ENCODE assay signal across 8 cellular contexts in the genomic region with DNA sequence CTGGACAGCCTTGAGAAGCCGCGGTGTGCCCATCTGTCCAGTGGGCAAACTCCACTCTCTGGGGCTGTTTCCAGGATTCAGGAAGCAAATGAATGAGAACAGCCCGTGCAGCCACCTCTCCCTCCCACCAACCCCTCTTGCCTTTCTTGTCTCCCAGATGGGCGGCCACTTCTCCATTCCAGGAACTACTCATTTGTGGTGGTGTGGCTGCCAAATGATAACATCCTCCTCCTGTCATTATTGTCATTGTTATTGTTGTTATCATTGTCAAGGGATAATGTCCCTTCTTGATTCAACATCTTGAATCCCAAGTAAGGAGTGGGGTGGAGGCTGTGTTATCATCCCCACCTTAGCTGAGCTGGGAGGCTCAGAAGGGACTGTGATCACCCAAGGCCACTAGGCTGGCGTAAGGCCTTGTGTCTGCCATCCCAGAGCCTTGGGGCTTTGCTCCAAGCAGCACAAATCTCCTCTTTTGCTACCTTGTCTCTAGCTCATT. TPM values are rescaled to one million over a fixed set of nuclear protein-coding genes. Genes with fewer than 3 reads are reported as not detected.
DNase-seq lines count a peak whose midpoint lies in the region; TF ChIP-seq lines count a peak whose summit lies in the region.

No MANE protein-coding gene starts in this region.

- no peaks in the 10 kb centered on the region for H3K27me3 ChIP-seq in DOHH2 (ENCODE audit: control insufficient read depth, low read length)
- H3K27me3 ChIP-seq in OCI-LY3 (ENCODE audit: low read depth, low read length): no peaks in the 10 kb centered on the region
- no peaks in the 10 kb centered on the region for H3K27me3 ChIP-seq in duodenal mucosa (ENCODE audit: control insufficient read depth in 1 of 2, insufficient read depth in 2 of 2, low read length in 2 of 2)
- H3K27me3 ChIP-seq in neuronal stem cell (ENCODE audit: control insufficient read depth in 3 of 3, insufficient read depth in 3 of 3, low read depth in 1 of 3, low read length in 3 of 3): no peaks in the 10 kb centered on the region

- H3K9me2 ChIP-seq in DOHH2 (replicated peaks; ENCODE audit: control insufficient read depth, low read length): no peaks in the 10 kb centered on the region

- H3K4me1 ChIP-seq in DOHH2 (ENCODE audit: control insufficient read depth, low read length) (peaks cover 20% of the 10 kb centered on the region), OCI-LY3 (ENCODE audit: low read length) (peaks cover 11% of the 10 kb centered on the region), duodenal mucosa (ENCODE audit: control insufficient read depth in 1 of 2, insufficient read depth in 2 of 2, low read length in 2 of 2) (peaks cover 11 to 31% of the 10 kb centered on the region in 2 donors), neuronal stem cell (ENCODE audit: control insufficient read depth in 2 of 2, insufficient read depth in 1 of 2, low read depth in 1 of 2, low read length in 2 of 2) (peaks cover 7 to 14% of the 10 kb centered on the region in 2 donors)

- H2AK5ac ChIP-seq in neuronal stem cell (ENCODE audit: low read depth, low read length): no peak overlapping the region

- H4K8ac ChIP-seq in neuronal stem cell (ENCODE audit: low read depth, low read length): no peak overlapping the region

- no peak overlapping the region for H3K27ac ChIP-seq in DOHH2 (ENCODE audit: low read depth, low read length)
- no peak overlapping the region for H3K27ac ChIP-seq in OCI-LY3 (ENCODE audit: low read length)
- no peak overlapping the region for H3K27ac ChIP-seq in duodenal mucosa (ENCODE audit: low read depth, low read length)
- no peak overlapping the region for H3K27ac ChIP-seq in neuronal stem cell (replicated peaks; ENCODE audit: low read length)

- peak overlapping the region; percentile 81 for H3K4me3 ChIP-seq in DOHH2 (ENCODE audit: low read length)
- H3K4me3 ChIP-seq in OCI-LY3 (ENCODE audit: low read length): peak overlapping the region; percentile 82
- peak overlapping the region; percentile 96 for H3K4me3 ChIP-seq in duodenal mucosa (ENCODE audit: low read depth in 1 of 2, low read length in 2 of 2)
- H3K4me3 ChIP-seq in neuronal stem cell (ENCODE audit: low read length in 2 of 2): peak overlapping the region in 1 of 2 donors; percentile 98

- H2BK15ac ChIP-seq in neuronal stem cell (ENCODE audit: low read length): no peak overlapping the region

- no peak overlapping the region for H4K91ac ChIP-seq in neuronal stem cell (ENCODE audit: low read depth, low read length, poor library complexity)

- peaks cover 16% of the 10 kb centered on the region for H3K36me3 ChIP-seq in DOHH2 (ENCODE audit: control insufficient read depth, low read length)
- peaks cover 8% of the 10 kb centered on the region for H3K36me3 ChIP-seq in OCI-LY3 (replicated peaks; ENCODE audit: low read depth, low read length)
- H3K36me3 ChIP-seq in duodenal mucosa (ENCODE audit: control insufficient read depth in 1 of 2, insufficient read depth in 2 of 2, low read length in 2 of 2): peaks cover 5 to 18% of the 10 kb centered on the region in 2 donors
- H3K36me3 ChIP-seq in neuronal stem cell (replicated peaks in 1 of 2; ENCODE audit: control insufficient read depth in 2 of 2, insufficient read depth in 2 of 2, low read length in 2 of 2): peaks cover 0 to 24% of the 10 kb centered on the region in 2 donors

- no CpG with 5 or more reads among the region's 5 CpGs for WGBS in neuronal stem cell (ENCODE audit: extremely low coverage in 2 of 2, insufficient read length in 2 of 2, insufficient replicate concordance in 1 of 2), 2 donors

- H2AFZ ChIP-seq in OCI-LY3 (ENCODE audit: low read depth, low read length) (no peak overlapping the region), neuronal stem cell (ENCODE audit: low read length) (no peak overlapping the region)

- TF ChIP-seq CTCF in DOHH2 (IDR thresholded peaks at IDR 0.05; ENCODE audit: low read depth, low read length, poor library complexity, severe bottlenecking): no peak
- no peak for TF ChIP-seq CTCF in OCI-LY3 (IDR thresholded peaks at IDR 0.05; ENCODE audit: low read depth, low read length)

- peak overlapping the region; percentile 80 for H3K4me2 ChIP-seq in DOHH2 (ENCODE audit: low read length)
- peak overlapping the region; percentile 91 for H3K4me2 ChIP-seq in OCI-LY3 (ENCODE audit: low read length)
- H3K4me2 ChIP-seq in neuronal stem cell (ENCODE audit: insufficient read depth, low read length, poor library complexity, severe bottlenecking): peak overlapping the region; percentile 63

- H3K79me1 ChIP-seq in neuronal stem cell (ENCODE audit: low read depth, low read length): peaks cover 21% of the 10 kb centered on the region

- H2BK120ac ChIP-seq in neuronal stem cell (ENCODE audit: low read depth, low read length): no peak overlapping the region

- intact Hi-C loops in posterior cingulate gyrus (cut with DNase I): loop anchor here (5.0 to 10.0 kb wide), 2 partner anchors 115 to 143 kb away; a partner anchor contains a TSS

- no peaks in the 10 kb centered on the region for H3K9me3 ChIP-seq in DOHH2 (ENCODE audit: control insufficient read depth, insufficient read depth, low read length)
- H3K9me3 ChIP-seq in OCI-LY3 (ENCODE audit: insufficient read depth, low read length): no peaks in the 10 kb centered on the region
- no peaks in the 10 kb centered on the region for H3K9me3 ChIP-seq in duodenal mucosa (ENCODE audit: control insufficient read depth in 1 of 2, low read length in 2 of 2)
- H3K9me3 ChIP-seq in neuronal stem cell (replicated peaks in 1 of 2; ENCODE audit: control insufficient read depth in 2 of 2, insufficient read depth in 1 of 2, low read depth in 1 of 2, low read length in 2 of 2): no peaks in the 10 kb centered on the region

- no peak overlapping the region for H2BK5ac ChIP-seq in neuronal stem cell (ENCODE audit: low read length)

- H3K14ac ChIP-seq in neuronal stem cell (ENCODE audit: low read length): no peak overlapping the region

- no peak overlapping the region for H2BK12ac ChIP-seq in neuronal stem cell (ENCODE audit: low read length)

- no peak overlapping the region for H3K18ac ChIP-seq in neuronal stem cell (ENCODE audit: low read length)

- no peak overlapping the region for H3K23ac ChIP-seq in neuronal stem cell (ENCODE audit: low read depth, low read length, poor library complexity)

- H3K9ac ChIP-seq in OCI-LY3 (ENCODE audit: low read length) (peak overlapping the region; percentile 83), duodenal mucosa (ENCODE audit: low read depth in 1 of 2, low read length in 2 of 2) (peak overlapping the region; percentile 94 to 98), neuronal stem cell (ENCODE audit: low read depth, low read length, poor library complexity) (no peak overlapping the region)

- no peak overlapping the region for H3K4ac ChIP-seq in neuronal stem cell (ENCODE audit: low read length)

- H3K79me2 ChIP-seq in DOHH2 (ENCODE audit: control insufficient read depth, low read length) (peaks cover 65% of the 10 kb centered on the region), OCI-LY3 (ENCODE audit: low read length) (peaks cover 63% of the 10 kb centered on the region)

- no peaks in the 10 kb centered on the region for H3F3A ChIP-seq in DOHH2 (ENCODE audit: control insufficient read depth, insufficient read depth)

- peaks cover 17% of the 10 kb centered on the region for H4K20me1 ChIP-seq in DOHH2 (ENCODE audit: control insufficient read depth, insufficient read depth, low read depth, low read length)
- H4K20me1 ChIP-seq in OCI-LY3 (ENCODE audit: insufficient read depth, low read length): peaks cover 32% of the 10 kb centered on the region

- DNase-seq in neuronal stem cell (ENCODE audit: low spot score): no peak
- DNase-seq in NCI-H1930 (lab: John Stamatoyannopoulos, UW): no peak
- DNase-seq in posterior cingulate gyrus: no peak
- DNase-seq in AG20443 (ENCODE audit: low spot score): no peak
- DNase-seq in anterior cingulate cortex (lab: John Stamatoyannopoulos, UW): no peak

RNA-seq across cellular contexts. Expression of a gene that starts 1.6 kb away (rescaled TPM):
- polyA plus RNA-seq in neuronal stem cell (2013, experiment 1 of 2): 49.9 TPM
- 49.9 TPM for polyA plus RNA-seq in neuronal stem cell (2013, experiment 2 of 2)

RNA-seq across cellular contexts. Expression of a gene that starts 18.3 kb away (rescaled TPM):
- 17.9 TPM for polyA plus RNA-seq in neuronal stem cell (2013, experiment 1 of 2)
- 16.9 TPM for polyA plus RNA-seq in neuronal stem cell (2013, experiment 2 of 2)
